34 cellular contexts compared by ENCODE assay signal in genomic region chr16:8575399-8575798, GRCh38. TPM values are rescaled to one million over a fixed set of nuclear protein-coding genes. Genes with fewer than 3 reads are reported as not detected.
"Had no signal": no experiment of that assay in that cellular context is flagged by ENCODE, and none has a peak within 500 bp of the region (broad histone marks: within the 10 kb centered on the region; RNA-seq: fewer than 3 reads in every experiment).

No MANE protein-coding gene starts in this region.

- H3K36me3 ChIP-seq: brain microvascular endothelial cell, esophagus squamous epithelium, gastroesophageal sphincter, heart right ventricle had no signal

- ATAC-seq: activated CD8-positive, alpha-beta T cell treated with anti-CD3 and anti-CD28 coated beads for 36 hours; activated T-cell treated with anti-CD3 and anti-CD28 coated beads, Interleukin-2, amount 50 U/mL, for 4 hours; activated T-helper 17 cell treated with anti-CD3 and anti-CD28 coated beads, Interleukin-2, amount 50 U/mL, for 72 hours; effector memory CD8-positive, alpha-beta T cell; gastroesophageal sphincter; heart right ventricle had no signal

- H3K4me1 Mint-ChIP-seq: activated T-helper 17 cell treated with anti-CD3 and anti-CD28 coated beads, Interleukin-2, amount 50 U/mL, for 72 hours; central memory CD8-positive, alpha-beta T cell had no signal

- DNase-seq: activated CD4-positive, alpha-beta T cell treated with anti-CD3 and anti-CD28 coated beads for 1 hour; activated CD4-positive, alpha-beta T cell treated with anti-CD3 and anti-CD28 coated beads for 4 hours; activated CD4-positive, alpha-beta T cell treated with anti-CD3 and anti-CD28 coated beads, Interleukin-2, amount 10 ng/mL, durations not matched to agents 7 days and 5 days; activated CD4-positive, alpha-beta T cell treated with anti-CD3 and anti-CD28 coated beads, Interleukin-2, amount 50 U/mL, for 48 hours; activated CD8-positive, alpha-beta memory T cell treated with anti-CD3 and anti-CD28 coated beads for 24 hours; activated CD8-positive, alpha-beta T cell treated with anti-CD3 and anti-CD28 coated beads for 36 hours; activated effector memory CD4-positive, alpha-beta T cell treated with Interleukin-2 at 50 U/mL for 16 hours; activated gamma-delta T cell treated with Interleukin-2 at 50 U/mL for 16 hours; activated naive CD4-positive, alpha-beta T cell treated with anti-CD3 and anti-CD28 coated beads, Interleukin-2, amount 50 U/mL, for 16 hours; activated naive CD4-positive, alpha-beta T cell treated with Interleukin-2 at 50 U/mL for 16 hours; activated T-cell treated with anti-CD3 and anti-CD28 coated beads, Interleukin-2, amount 50 U/mL, for 4 hours; amniotic stem cell; anterior cingulate cortex; brain microvascular endothelial cell; cortex of kidney; dermis blood vessel endothelial cell; effector CD4-positive, alpha-beta T cell; effector memory CD8-positive, alpha-beta T cell; erythroblast; esophagus squamous epithelium; foreskin melanocyte; heart right ventricle had no signal

- H3K4me3 Mint-ChIP-seq: activated CD4-positive, alpha-beta T cell treated with anti-CD3 and anti-CD28 coated beads, Interleukin-2, amount 10 ng/mL, durations not matched to agents 7 days and 5 days; activated CD8-positive, alpha-beta T cell treated with anti-CD3 and anti-CD28 coated beads for 36 hours; activated naive CD8-positive, alpha-beta T cell; activated T-cell treated with anti-CD3 and anti-CD28 coated beads, Interleukin-2, amount 50 U/mL, for 4 hours; activated T-helper 17 cell treated with anti-CD3 and anti-CD28 coated beads, Interleukin-2, amount 50 U/mL, for 72 hours; central memory CD8-positive, alpha-beta T cell; effector memory CD8-positive, alpha-beta T cell had no signal

- H3K27me3 ChIP-seq: brain microvascular endothelial cell had no signal

- H3K27ac ChIP-seq: brain microvascular endothelial cell, esophagus squamous epithelium, gastroesophageal sphincter, heart right ventricle, hepatocyte had no signal

- H3K36me3 Mint-ChIP-seq: activated naive CD8-positive, alpha-beta T cell had no signal

- H3K9me3 ChIP-seq: esophagus squamous epithelium, gastroesophageal sphincter, heart right ventricle had no signal

- H3K4me3 ChIP-seq: esophagus squamous epithelium, gastroesophageal sphincter, heart right ventricle, hepatocyte had no signal

- H3K9me3 Mint-ChIP-seq: activated CD4-positive, alpha-beta T cell treated with anti-CD3 and anti-CD28 coated beads, Interleukin-2, amount 10 ng/mL, durations not matched to agents 7 days and 5 days; activated CD8-positive, alpha-beta T cell treated with anti-CD3 and anti-CD28 coated beads for 36 hours; activated T-cell treated with anti-CD3 and anti-CD28 coated beads, Interleukin-2, amount 50 U/mL, for 4 hours; activated T-helper 17 cell treated with anti-CD3 and anti-CD28 coated beads, Interleukin-2, amount 50 U/mL, for 72 hours; central memory CD8-positive, alpha-beta T cell; effector memory CD8-positive, alpha-beta T cell had no signal

- H3K27ac Mint-ChIP-seq: activated CD4-positive, alpha-beta T cell treated with anti-CD3 and anti-CD28 coated beads, Interleukin-2, amount 10 ng/mL, durations not matched to agents 7 days and 5 days; activated CD8-positive, alpha-beta T cell treated with anti-CD3 and anti-CD28 coated beads for 36 hours; activated naive CD8-positive, alpha-beta T cell; activated T-helper 17 cell treated with anti-CD3 and anti-CD28 coated beads, Interleukin-2, amount 50 U/mL, for 72 hours; effector memory CD8-positive, alpha-beta T cell had no signal

RNA-seq across cellular contexts. Expression of gene TMEM114, which starts 14.9 kb away (rescaled TPM):
- total RNA-seq: activated CD4-positive, alpha-beta T cell treated with anti-CD3 and anti-CD28 coated beads, Interleukin-2, amount 10 ng/mL, durations not matched to agents 7 days and 5 days; activated CD8-positive, alpha-beta T cell treated with anti-CD3 and anti-CD28 coated beads for 36 hours; activated T-cell treated with anti-CD3 and anti-CD28 coated beads, Interleukin-2, amount 50 U/mL, for 4 hours; activated T-helper 17 cell treated with anti-CD3 and anti-CD28 coated beads, Interleukin-2, amount 50 U/mL, for 72 hours; astrocyte; bronchial epithelial cell; cardiac septum; cerebellum; dermis blood vessel endothelial cell; esophagus squamous epithelium; fibroblast of lung; fibroblast of villous mesenchyme; gastroesophageal sphincter; glomerular endothelial cell; hepatocyte had no signal
